In the genomic region with DNA sequence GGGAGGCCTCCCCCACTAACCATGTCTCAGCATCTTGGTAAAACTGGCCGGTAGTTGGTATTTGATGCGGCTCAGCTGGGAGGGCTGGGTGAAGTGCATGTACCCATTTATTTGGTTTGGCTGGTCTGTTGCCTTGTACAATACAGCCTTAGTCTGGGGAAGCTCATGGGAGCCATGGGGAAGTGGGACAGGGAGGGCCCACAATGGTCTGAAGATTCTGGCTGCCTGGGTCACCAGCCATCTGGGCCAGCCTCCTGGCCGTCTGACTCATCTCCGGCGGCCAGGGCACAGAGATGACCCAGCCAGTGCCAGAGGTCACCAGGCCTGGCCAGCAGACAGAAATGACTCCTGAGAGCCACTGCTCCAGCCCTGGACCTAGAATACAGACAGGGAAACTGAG, we compare ENCODE assay signal across 14 cellular contexts. TPM values are rescaled to one million over a fixed set of nuclear protein-coding genes. Genes with fewer than 3 reads are reported as not detected.
DNase-seq lines count a peak whose midpoint lies in the region; ATAC-seq, FAIRE-seq and TF ChIP-seq lines count a peak whose summit lies in the region.
"Had no signal": no experiment of that assay in that cellular context is flagged by ENCODE, and none has a peak within 500 bp of the region (broad histone marks: within the 10 kb centered on the region; RNA-seq: fewer than 3 reads in every experiment).

No MANE protein-coding gene starts in this region.

- DNase-seq in HCEC 1CT, result peak; percentile 36
- DNase-seq in K562 (ENCODE audit: extremely low read depth in 1 of 4, low spot score in 3 of 4), result peak; percentile 62 to 68 (median 64)
- DNase-seq in islet precursor cell, result peak; percentile 74
- DNase-seq in psoas muscle, result peak; percentile 61 to 64
- no peak for DNase-seq in NCI-H1694 (lab: John Stamatoyannopoulos, UW)
- DNase-seq in NAMALWA (ENCODE audit: low spot score), result no peak
- DNase-seq: activated CD4-positive, alpha-beta T cell treated with anti-CD3 and anti-CD28 coated beads for 4 hours; activated T-cell treated with anti-CD3 and anti-CD28 coated beads, Interleukin-2, amount 50 U/mL, for 4 hours; NCI-H2227 treated with DMSO at 0.1 percent for 48 hours; stimulated activated CD4-positive, alpha-beta T cell treated with anti-CD3 and anti-CD28 coated beads, Interleukin-4, amount 100 ng/mL, for 4 hours; stimulated activated naive CD4-positive, alpha-beta T cell had no signal

- ATAC-seq in K562 (peak; percentile 10; the same call in 2 of the 3 replicates), psoas muscle (peak; percentile 65 to 78 (median 65)), GM18505 (IDR thresholded peaks at IDR 0.05; ENCODE audit: unreplicated experiment) (no peak), HG02642 (IDR thresholded peaks at IDR 0.05; ENCODE audit: poor library complexity, unreplicated experiment) (no peak)
- ATAC-seq: activated T-cell treated with anti-CD3 and anti-CD28 coated beads, Interleukin-2, amount 50 U/mL, for 4 hours had no signal

- peak; percentile 65 for FAIRE-seq in K562 (lab: Jason Lieb, UNC)
- FAIRE-seq: H1 had no signal

- intact Hi-C loops in K562 (cut with micrococcal nuclease), result loop anchor here (5.0 kb wide), 1 partner anchor 33 kb away; no protein-coding TSS in a partner anchor
- intact Hi-C loops in psoas muscle (cut with DNase I), result no loop called here

- H3K9me3 ChIP-seq in K562 (replicated peaks; ENCODE audit: control insufficient read depth, insufficient read depth, low read depth, low read length) (no peaks in the 10 kb centered on the region), psoas muscle (no peaks in the 10 kb centered on the region)

- H3K4me1 ChIP-seq in K562 (replicated peaks in 1 of 2; ENCODE audit: control insufficient read depth in 2 of 2, insufficient read depth in 2 of 2, low read length in 2 of 2) (peaks cover 45 to 65% of the 10 kb centered on the region in 2 experiments), psoas muscle (peaks cover 6% of the 10 kb centered on the region)

- H3K36me3 ChIP-seq in K562 (ENCODE audit: control insufficient read depth, insufficient read depth, low read length) (peaks cover 53% of the 10 kb centered on the region; the same call in 2 of the 3 replicates), psoas muscle (ENCODE audit: insufficient read depth in 1 of 2, low read depth in 1 of 2) (no peaks in the 10 kb centered on the region)

- CTCF ChIA-PET in K562 (lab: Yijun Ruan, JAX; ENCODE audit: low intra/inter-chr PET ratio), result no interaction called here

- in situ Hi-C loops in K562 (cut with MboI), result no loop called here

- no peak overlapping the region; the same call in 1 of the 2 replicates for H3K4me2 ChIP-seq in K562 (ENCODE audit: insufficient read depth, low read length)

- H3K4me3 ChIP-seq in K562 (no peak overlapping the region), psoas muscle (no peak overlapping the region)

- BruUV-seq in K562 (replicated peaks; lab: Mats Ljungman, UMichigan), result no TSS peak

- TF ChIP-seq CTCF in K562 (IDR thresholded peaks at IDR 0.05 in 2 of 3, conservative IDR thresholded peaks at IDR 0.05 in 1 of 3; ENCODE audit: insufficient read depth in 2 of 3, low read depth in 1 of 3, low read length in 3 of 3) (no peak), psoas muscle (IDR thresholded peaks at IDR 0.05) (no peak)

- POLR2A ChIA-PET in K562 (lab: Yijun Ruan, JAX), result no interaction called here

- H4K20me1 ChIP-seq in K562 (replicated peaks; ENCODE audit: control insufficient read depth, insufficient read depth, low read length), result no peaks in the 10 kb centered on the region; the same call in 1 of the 2 replicates

- peaks cover 61% of the 10 kb centered on the region for H3K79me2 ChIP-seq in K562 (ENCODE audit: control insufficient read depth, insufficient read depth, low read length)

- 24% methylated on average over 5 of the region's 5 CpGs for whole genome bisulfite sequencing in K562 (ENCODE audit: insufficient coverage, low coverage, missing lambda C conversion rate)
- WGBS in psoas muscle, 3 donors, result 37 to 69% (median 51%) methylated on average over 5 of the region's 5 CpGs

- no peak for TF ChIP-seq POLR2A in K562 (conservative IDR thresholded peaks at IDR 0.05)
- no peak for TF ChIP-seq POLR2A in GM18505 (IDR thresholded peaks at IDR 0.05; ENCODE audit: borderline replicate concordance, extremely low read depth, insufficient read depth, insufficient read length)

- H3K9me1 ChIP-seq in K562 (ENCODE audit: control insufficient read depth, insufficient read depth, low read length), result no peaks in the 10 kb centered on the region

- peak; percentile 18; the same call in 1 of the 2 replicates for TF ChIP-seq EP300 in K562 (IDR thresholded peaks at IDR 0.05; ENCODE audit: low read length)

- peak overlapping the region in 1 of 2 experiments; percentile 49; a peak in 1 of 4 replicates for H3K9ac ChIP-seq in K562 (ENCODE audit: insufficient read depth in 1 of 2, low read depth in 2 of 2, low read length in 2 of 2)

- H3K27ac ChIP-seq in K562 (ENCODE audit: extremely low read depth, low read depth, low read length) (peak overlapping the region; percentile 45; the same call in 2 of the 3 replicates), psoas muscle (no peak overlapping the region)

- no peak for TF ChIP-seq RAD21 in K562 (CRISPR knock-in tag; conservative IDR thresholded peaks at IDR 0.05 in 1 of 2, IDR thresholded peaks at IDR 0.05 in 1 of 2)

- H3K27me3 ChIP-seq in K562 (ENCODE audit: control insufficient read depth in 2 of 2, insufficient read depth in 2 of 2, low read length in 2 of 2), result no peaks in the 10 kb centered on the region
- peaks cover 0 to 13% (median 2%) of the 10 kb centered on the region in 3 donors for H3K27me3 ChIP-seq in psoas muscle (ENCODE audit: insufficient read depth in 3 of 3, low read length in 2 of 3)

- H2AFZ ChIP-seq in K562 (ENCODE audit: low read depth, low read length), result no peak overlapping the region

TF ChIP-seq in K562, 482 proteins besides CTCF, POLR2A, EP300 and RAD21 (continues in another document):
- TF ChIP-seq ZNF121 (CRISPR knock-in tag; conservative IDR thresholded peaks at IDR 0.05) (no peak), SMAD4 (CRISPR knock-in tag; conservative IDR thresholded peaks at IDR 0.05) (peak; percentile 71), ZNF175 (CRISPR knock-in tag; IDR thresholded peaks at IDR 0.05; ENCODE audit: low read depth) (0 out of 2 replicates have a peak, but pooled peaks have one; percentile 35), RUNX1 (IDR thresholded peaks at IDR 0.05; ENCODE audit: low read depth) (no peak), SMARCA4 (IDR thresholded peaks at IDR 0.05) (peak; percentile 51; the same call in 1 of the 2 replicates), ETV5 (CRISPR knock-in tag; IDR thresholded peaks at IDR 0.05; ENCODE audit: low read depth) (peak; percentile 59), ZNF830 (CRISPR knock-in tag; IDR thresholded peaks at IDR 0.05) (no peak), ZNF311 (CRISPR knock-in tag; IDR thresholded peaks at IDR 0.05) (no peak), HDAC8 (tag; IDR thresholded peaks at IDR 0.05) (no peak), ZNF143 (CRISPR knock-in tag; IDR thresholded peaks at IDR 0.05) (no peak), ADNP (tag; IDR thresholded peaks at IDR 0.05) (no peak), ZNF766 (CRISPR knock-in tag; conservative IDR thresholded peaks at IDR 0.05) (no peak), SAP30 (IDR thresholded peaks at IDR 0.05; ENCODE audit: borderline replicate concordance, insufficient read depth, low read depth, low read length, poor library complexity, severe bottlenecking) (no peak), ZBTB7A (IDR thresholded peaks at IDR 0.05; ENCODE audit: borderline replicate concordance, control insufficient read depth, low read depth, low read length) (0 out of 2 replicates have a peak, but pooled peaks have one; percentile 27)
- TF ChIP-seq, protein P1, sequence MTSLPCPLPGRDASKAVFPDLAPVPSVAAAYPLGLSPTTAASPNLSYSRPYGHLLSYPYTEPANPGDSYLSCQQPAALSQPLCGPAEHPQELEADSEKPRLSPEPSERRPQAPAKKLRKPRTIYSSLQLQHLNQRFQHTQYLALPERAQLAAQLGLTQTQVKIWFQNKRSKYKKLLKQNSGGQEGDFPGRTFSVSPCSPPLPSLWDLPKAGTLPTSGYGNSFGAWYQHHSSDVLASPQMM (CRISPR knock-in tag; IDR thresholded peaks at IDR 0.05), result no peak

RNA-seq across cellular contexts. Expression of a gene that starts 51.6 kb away (rescaled TPM):
- 54.6 and 73.2 TPM in 2 replicates for total RNA-seq in K562 (2011; cell fraction: chromatin; rRNA removed; ENCODE audit: low replicate concordance)
- 34.3 and 36.4 TPM in 2 replicates for total RNA-seq in K562 (2011; cell fraction: nucleolus; rRNA removed)
- total RNA-seq in K562 (2011; cell fraction: nucleoplasm; rRNA removed), result 49.6 and 69.7 TPM in 2 replicates
- 11.3 and 14.5 TPM in 2 replicates for total RNA-seq in K562 (2014; rRNA removed)
- 1.7 and 2.5 TPM in 2 replicates for total RNA-seq in K562 (2014; rRNA removed; fragmentation: Illumina TruSeq; extraction: Trizol)
- 3.7 and 4.1 TPM in 2 replicates for total RNA-seq in K562 (2015; rRNA removed; fragmentation: Illumina TruSeq; extraction: Trizol)
- 14.2 and 15.5 TPM in 2 replicates for total RNA-seq in K562 (2021)
- polyA plus RNA-seq in K562 (2011; rRNA removed), result 5.3 and 9.2 TPM in 2 replicates
- 4.6 and 10.2 TPM in 2 replicates for polyA plus RNA-seq in K562 (2011; cell fraction: cytosol; rRNA removed)
- polyA plus RNA-seq in K562 (2011; cell fraction: nucleus; rRNA removed), result 10.8 and 14.0 TPM in 2 replicates
- polyA plus RNA-seq in K562 (2012), result 7.4 and 21.2 TPM in 2 replicates
- 1.1 and 1.4 TPM in 2 replicates for polyA plus RNA-seq in K562 (2014; fragmentation: Illumina TruSeq; extraction: Trizol)
- polyA plus RNA-seq in K562 (2014; fragmentation: Nextera tagmentation; extraction: Ambion mirVana), result under 1 TPM; 0.10 to 0.13 TPM
- 4.6 and 6.9 TPM in 2 replicates for polyA plus RNA-seq in K562 (2014; rRNA removed)
- 7.7 and 9.1 TPM in 2 replicates for polyA minus RNA-seq in K562 (2011; rRNA and poly(A)+ RNA removed)
- polyA minus RNA-seq in K562 (2011; cell fraction: cytosol; rRNA and poly(A)+ RNA removed), result 12.8 and 25.8 TPM in 2 replicates
- 13.9 and 32.1 TPM in 2 replicates for polyA minus RNA-seq in K562 (2011; cell fraction: nucleus; rRNA and poly(A)+ RNA removed)
- 1 to 10 TPM; 1.3 to 5.5 (median 3.8) TPM for total RNA-seq in psoas muscle
- 1 to 10 TPM in 1 of 3 donors, under 1 TPM in 2; 0.52 to 3.0 (median 0.79) TPM for polyA plus RNA-seq in psoas muscle

Comparison
In these comparisons a context has a peak if more than half of its experiments do, and no peak if none do; other contexts are left out.
1. DNase-seq: peak in HCEC 1CT (single experiment), K562 (4 of 4), islet precursor cell (single experiment) and psoas muscle (2 of 2); none in NCI-H1694 (single experiment) and NAMALWA (single experiment).
2. ATAC-seq: peak in K562 (single experiment) and psoas muscle (4 of 4); none in GM18505 (single experiment) and HG02642 (single experiment).